Comparison of ENCODE assay signal across 17 cellular contexts in the genomic region with DNA sequence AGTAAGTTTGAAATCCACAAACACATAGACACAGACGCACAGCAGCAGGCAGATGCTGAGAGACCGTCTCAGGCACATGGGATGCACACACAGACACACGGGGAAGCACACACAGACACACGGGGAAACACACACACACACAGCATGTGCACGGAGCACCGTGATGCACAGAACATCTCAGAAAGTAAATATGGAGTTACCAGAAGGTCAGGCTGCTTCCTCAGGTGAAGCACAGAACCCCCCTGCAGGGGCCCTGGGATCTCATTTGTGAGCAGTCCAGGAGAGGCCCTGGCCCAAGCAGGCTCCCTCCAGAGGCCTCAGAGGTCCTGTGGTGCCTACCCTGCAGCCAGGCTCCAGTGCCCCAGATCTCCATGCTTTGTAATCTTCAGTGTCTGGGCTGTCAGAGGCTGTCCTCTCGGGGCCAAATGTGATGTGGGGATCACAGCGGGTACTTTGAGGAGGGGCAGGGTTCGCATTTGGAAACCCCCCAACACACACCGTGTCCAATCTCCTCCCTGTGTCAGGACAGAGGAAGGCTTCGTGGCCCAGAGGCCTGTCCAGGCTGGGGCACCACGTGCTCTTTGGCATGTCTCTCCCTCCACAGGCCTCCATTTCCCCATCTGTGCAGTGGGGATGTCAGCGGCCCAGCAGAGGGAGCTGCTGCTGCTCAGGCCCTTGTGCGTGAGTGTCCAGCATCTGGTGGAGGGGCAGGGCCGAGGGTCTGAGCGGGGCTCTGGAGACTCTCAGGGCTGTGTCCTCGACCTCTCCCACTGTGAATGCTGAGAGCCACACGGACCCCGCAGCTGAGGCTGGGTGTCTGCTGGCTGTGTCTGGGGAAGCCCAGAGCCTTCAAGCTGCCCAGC. TPM values are rescaled to one million over a fixed set of nuclear protein-coding genes. Genes with fewer than 3 reads are reported as not detected.
DNase-seq lines count a peak whose midpoint lies in the region; ATAC-seq and TF ChIP-seq lines count a peak whose summit lies in the region.
"Had no signal": no experiment of that assay in that cellular context is flagged by ENCODE, and none has a peak within 500 bp of the region (broad histone marks: within the 10 kb centered on the region; RNA-seq: fewer than 3 reads in every experiment).

No MANE protein-coding gene starts in this region.

- POLR2A ChIA-PET in MCF 10A (lab: Yijun Ruan, JAX): interaction anchor here (0.8 to 2.2 kb wide), 3 partner anchors 13 to 32 kb away, joined by 3 to 11 read pairs (median 3); no protein-coding TSS in a partner anchor

- no peaks in the 10 kb centered on the region for H3K36me3 ChIP-seq in breast epithelium
- no peaks in the 10 kb centered on the region for H3K36me3 ChIP-seq in OCI-LY3 (replicated peaks; ENCODE audit: low read depth, low read length)
- H3K36me3 ChIP-seq: gastroesophageal sphincter, MG63, transverse colon had no signal

- H3K4me3 ChIP-seq in breast epithelium (no peak overlapping the region), OCI-LY3 (ENCODE audit: low read length) (no peak overlapping the region)
- H3K4me3 ChIP-seq: dorsolateral prefrontal cortex, gastroesophageal sphincter, MG63, transverse colon had no signal

- H3K36me3 Mint-ChIP-seq in MCF 10A (ENCODE audit: insufficient read depth, unreplicated experiment): no peaks in the 10 kb centered on the region
- no peaks in the 10 kb centered on the region for H3K36me3 Mint-ChIP-seq in activated T-helper 1 cell treated with anti-CD3 and anti-CD28 coated beads, Interleukin-12 subunit alpha, Interleukin-12 subunit beta, Interleukin-2, Interleukin-4 antibody, amounts not matched to agents 30 ng/mL and 10 ng/mL and 1 ng/mL, durations not matched to agents 14 hours and 24 hours and 36 hours (ENCODE audit: low read depth)
- H3K36me3 Mint-ChIP-seq: naive thymus-derived CD8-positive, alpha-beta T cell had no signal

- no peaks in the 10 kb centered on the region for H4K20me1 ChIP-seq in OCI-LY3 (ENCODE audit: insufficient read depth, low read length)

- H3K4me1 ChIP-seq in breast epithelium (peaks cover 4 to 14% of the 10 kb centered on the region in 2 donors), OCI-LY3 (ENCODE audit: low read length) (peaks cover 5% of the 10 kb centered on the region; the same call in 1 of the 2 replicates)

- H3K27ac ChIP-seq in breast epithelium (peak overlapping the region in 1 of 2 donors; percentile 71), OCI-LY3 (ENCODE audit: low read length) (no peak overlapping the region)
- H3K27ac ChIP-seq: gastroesophageal sphincter had no signal

- no peaks in the 10 kb centered on the region for H3K27me3 Mint-ChIP-seq in MCF 10A (ENCODE audit: insufficient read depth, unreplicated experiment)
- H3K27me3 Mint-ChIP-seq in activated T-helper 1 cell treated with anti-CD3 and anti-CD28 coated beads, Interleukin-12 subunit alpha, Interleukin-12 subunit beta, Interleukin-2, Interleukin-4 antibody, amounts not matched to agents 30 ng/mL and 10 ng/mL and 1 ng/mL, durations not matched to agents 14 hours and 24 hours and 36 hours (ENCODE audit: insufficient read depth): no peaks in the 10 kb centered on the region

- no peak for DNase-seq in MCF 10A (ENCODE audit: unreplicated experiment)
- DNase-seq in breast epithelium (ENCODE audit: low spot score in 2 of 2): no peak
- peak; percentile 4 for DNase-seq in hepatic stellate cell (ENCODE audit: low spot score)
- DNase-seq in activated T-helper 1 cell treated with anti-CD3 and anti-CD28 coated beads, Interleukin-12 subunit alpha, Interleukin-12 subunit beta, Interleukin-2, Interleukin-4 antibody, amounts not matched to agents 30 ng/mL and 10 ng/mL and 1 ng/mL, durations not matched to agents 14 hours and 24 hours and 36 hours (ENCODE audit: low spot score): no peak
- DNase-seq in HuH-7.5 (ENCODE audit: low spot score): no peak
- DNase-seq: activated CD8-positive, alpha-beta memory T cell treated with anti-CD3 and anti-CD28 coated beads, Interleukin-2, amount 50 U/mL, for 4 hours; DMS79 treated with DMSO at 0.1 percent for 48 hours; dorsolateral prefrontal cortex; left cardiac atrium; MG63; transverse colon had no signal

- BruUV-seq in MCF 10A (replicated peaks; lab: Mats Ljungman, UMichigan): no TSS peak

- no peaks in the 10 kb centered on the region for H3K27me3 ChIP-seq in breast epithelium
- 0 out of 2 replicates have a peak, but pooled peaks cover 4% of the 10 kb centered on the region for H3K27me3 ChIP-seq in OCI-LY3 (ENCODE audit: low read depth, low read length)
- H3K27me3 ChIP-seq: MG63 had no signal

- H3K4me2 ChIP-seq in OCI-LY3 (ENCODE audit: low read length): no peak overlapping the region

- CTCF ChIA-PET in MCF 10A (lab: Yijun Ruan, JAX): interaction anchor here (1.3 kb wide), 1 partner anchor 13 kb away, joined by 4 read pairs; no protein-coding TSS in a partner anchor

- no peak overlapping the region for H2AFZ ChIP-seq in OCI-LY3 (ENCODE audit: low read depth, low read length)

- TF ChIP-seq CTCF in MCF 10A (IDR thresholded peaks at IDR 0.05; ENCODE audit: unreplicated experiment) (peak; percentile 7), breast epithelium (IDR thresholded peaks at IDR 0.05) (no peak), OCI-LY3 (IDR thresholded peaks at IDR 0.05; ENCODE audit: low read depth, low read length) (peak; percentile 45)

- no peak for TF ChIP-seq POLR2A in breast epithelium (IDR thresholded peaks at IDR 0.05)

- no peak overlapping the region for H3K4me3 Mint-ChIP-seq in MCF 10A (ENCODE audit: unreplicated experiment)
- no peak overlapping the region for H3K4me3 Mint-ChIP-seq in activated T-helper 1 cell treated with anti-CD3 and anti-CD28 coated beads, Interleukin-12 subunit alpha, Interleukin-12 subunit beta, Interleukin-2, Interleukin-4 antibody, amounts not matched to agents 30 ng/mL and 10 ng/mL and 1 ng/mL, durations not matched to agents 14 hours and 24 hours and 36 hours
- H3K4me3 Mint-ChIP-seq: naive thymus-derived CD8-positive, alpha-beta T cell had no signal

- H3K9me3 ChIP-seq in breast epithelium (no peaks in the 10 kb centered on the region), OCI-LY3 (ENCODE audit: insufficient read depth, low read length) (no peaks in the 10 kb centered on the region)
- H3K9me3 ChIP-seq: gastroesophageal sphincter, MG63, transverse colon had no signal

- H3K79me2 ChIP-seq in OCI-LY3 (ENCODE audit: low read length): no peaks in the 10 kb centered on the region

- ATAC-seq in GM21619 (IDR thresholded peaks at IDR 0.05; ENCODE audit: unreplicated experiment): no peak
- ATAC-seq in HG02642 (IDR thresholded peaks at IDR 0.05; ENCODE audit: poor library complexity, unreplicated experiment): no peak
- ATAC-seq: gastroesophageal sphincter; naive thymus-derived CD8-positive, alpha-beta T cell had no signal

- H3K9ac ChIP-seq in OCI-LY3 (ENCODE audit: low read length): no peak overlapping the region

- intact Hi-C loops in MCF 10A (cut with micrococcal nuclease): no loop called here
- intact Hi-C loops in breast epithelium (cut with DNase I; ENCODE audit: low total_unique reads): no loop called here
- intact Hi-C loops in activated T-helper 1 cell treated with anti-CD3 and anti-CD28 coated beads, Interleukin-12 subunit alpha, Interleukin-12 subunit beta, Interleukin-2, Interleukin-4 antibody, amounts not matched to agents 30 ng/mL and 10 ng/mL and 1 ng/mL, durations not matched to agents 14 hours and 24 hours and 36 hours (cut with micrococcal nuclease): no loop called here

- peaks cover 7% of the 10 kb centered on the region for H3K4me1 Mint-ChIP-seq in MCF 10A (ENCODE audit: insufficient read depth, unreplicated experiment)
- peaks cover 3% of the 10 kb centered on the region for H3K4me1 Mint-ChIP-seq in activated T-helper 1 cell treated with anti-CD3 and anti-CD28 coated beads, Interleukin-12 subunit alpha, Interleukin-12 subunit beta, Interleukin-2, Interleukin-4 antibody, amounts not matched to agents 30 ng/mL and 10 ng/mL and 1 ng/mL, durations not matched to agents 14 hours and 24 hours and 36 hours (ENCODE audit: low read depth)

- no peaks in the 10 kb centered on the region for H3K9me3 Mint-ChIP-seq in MCF 10A (ENCODE audit: unreplicated experiment)
- no peaks in the 10 kb centered on the region for H3K9me3 Mint-ChIP-seq in activated T-helper 1 cell treated with anti-CD3 and anti-CD28 coated beads, Interleukin-12 subunit alpha, Interleukin-12 subunit beta, Interleukin-2, Interleukin-4 antibody, amounts not matched to agents 30 ng/mL and 10 ng/mL and 1 ng/mL, durations not matched to agents 14 hours and 24 hours and 36 hours
- H3K9me3 Mint-ChIP-seq: naive thymus-derived CD8-positive, alpha-beta T cell had no signal

- H3K27ac Mint-ChIP-seq in MCF 10A (ENCODE audit: low read depth, unreplicated experiment): no peak overlapping the region
- no peak overlapping the region for H3K27ac Mint-ChIP-seq in activated T-helper 1 cell treated with anti-CD3 and anti-CD28 coated beads, Interleukin-12 subunit alpha, Interleukin-12 subunit beta, Interleukin-2, Interleukin-4 antibody, amounts not matched to agents 30 ng/mL and 10 ng/mL and 1 ng/mL, durations not matched to agents 14 hours and 24 hours and 36 hours

RNA-seq across cellular contexts. Expression of gene PRSS38, which starts 23.0 kb away (rescaled TPM):
- total RNA-seq in MCF 10A (2022) (not detected in 2 replicates), breast epithelium (not detected)
- total RNA-seq in activated T-helper 1 cell treated with anti-CD3 and anti-CD28 coated beads, Interleukin-12 subunit alpha, Interleukin-12 subunit beta, Interleukin-2, Interleukin-4 antibody, amounts not matched to agents 30 ng/mL and 10 ng/mL and 1 ng/mL, durations not matched to agents 14 hours and 24 hours and 36 hours: not detected in 2 replicates
- total RNA-seq: gastroesophageal sphincter; left cardiac atrium; naive thymus-derived CD8-positive, alpha-beta T cell; skeletal muscle tissue; transverse colon had no signal

RNA-seq across cellular contexts. Expression of gene SNAP47, which starts 57.2 kb away (rescaled TPM):
- total RNA-seq in MCF 10A (2022): 38.0 and 44.0 TPM in 2 replicates
- 10 to 100 TPM; 28.3 to 60.3 (median 52.1) TPM for total RNA-seq in breast epithelium
- total RNA-seq in activated T-helper 1 cell treated with anti-CD3 and anti-CD28 coated beads, Interleukin-12 subunit alpha, Interleukin-12 subunit beta, Interleukin-2, Interleukin-4 antibody, amounts not matched to agents 30 ng/mL and 10 ng/mL and 1 ng/mL, durations not matched to agents 14 hours and 24 hours and 36 hours: 32.2 and 33.7 TPM in 2 replicates

RNA-seq across cellular contexts. Expression of gene JMJD4, which starts 57.3 kb away (rescaled TPM):
- total RNA-seq in MCF 10A (2022) (34.0 and 43.2 TPM in 2 replicates), breast epithelium (10 to 100 TPM; 11.7 to 27.2 (median 21.0) TPM)
- 33.9 and 37.5 TPM in 2 replicates for total RNA-seq in activated T-helper 1 cell treated with anti-CD3 and anti-CD28 coated beads, Interleukin-12 subunit alpha, Interleukin-12 subunit beta, Interleukin-2, Interleukin-4 antibody, amounts not matched to agents 30 ng/mL and 10 ng/mL and 1 ng/mL, durations not matched to agents 14 hours and 24 hours and 36 hours

Comparison
In these comparisons a context has a peak if more than half of its experiments do, and no peak if none do; other contexts are left out.
1. CTCF ChIP-seq: peak in MCF 10A (single experiment) and OCI-LY3 (single experiment); none in breast epithelium (0 of 3).